8 cellular contexts compared by ENCODE assay signal in the genomic region with DNA sequence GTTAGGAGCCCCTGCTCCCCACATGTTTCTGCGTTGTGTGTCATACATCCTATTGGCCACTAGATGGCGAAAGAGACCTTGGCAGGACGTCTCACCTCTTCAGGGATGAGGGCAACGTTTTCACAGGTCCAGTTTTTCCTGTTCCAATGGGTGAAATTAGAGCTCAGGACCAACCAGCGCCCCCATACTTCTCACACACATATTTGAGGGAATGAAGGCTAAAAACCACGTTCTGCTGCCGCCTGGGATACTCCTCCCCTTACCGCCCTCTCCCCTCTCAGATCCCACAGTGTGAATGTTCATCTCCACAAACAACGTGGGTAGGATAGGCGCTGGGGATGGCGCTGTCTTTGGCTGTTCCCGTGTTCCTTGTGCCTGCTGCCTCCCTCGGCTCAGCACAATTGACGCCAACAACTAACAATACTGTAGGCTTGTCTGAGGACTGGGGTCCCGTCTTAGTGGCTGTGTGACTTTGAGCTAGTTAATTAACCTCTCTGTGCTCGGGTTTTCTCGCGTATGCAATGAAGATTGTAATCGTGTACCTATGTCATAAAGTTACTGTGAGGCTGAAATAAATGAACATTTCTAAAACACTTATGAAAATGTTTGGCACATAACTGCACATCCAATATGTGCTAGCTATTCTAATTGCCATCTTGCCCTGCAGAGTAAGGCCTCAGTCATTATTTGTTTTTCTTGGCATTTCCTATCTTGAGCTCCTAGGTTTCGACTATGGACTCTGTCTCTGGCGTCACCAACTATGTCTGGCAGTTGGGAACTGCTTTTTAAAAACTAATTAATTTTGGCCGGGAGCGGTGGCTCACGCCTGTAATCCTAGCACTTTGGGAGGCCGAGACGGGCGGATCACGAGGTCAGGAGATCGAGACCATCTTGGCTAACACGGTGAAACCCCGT.
DNase-seq lines count a peak whose midpoint lies in the region; ATAC-seq and TF ChIP-seq lines count a peak whose summit lies in the region.

No MANE protein-coding gene starts in this region.

- peak overlapping the region in 1 of 3 experiments; percentile 24 for H3K4me3 Mint-ChIP-seq in nephron

- no peak for TF ChIP-seq POLR2A in esophagus squamous epithelium (IDR thresholded peaks at IDR 0.05)

- TF ChIP-seq CTCF in WI38 (IDR thresholded peaks at IDR 0.05; ENCODE audit: low read depth, low read length) (peak; percentile 83), esophagus squamous epithelium (IDR thresholded peaks at IDR 0.05) (peak; percentile 51 to 93 (median 78)), nephron (IDR thresholded peaks at IDR 0.05; ENCODE audit: unreplicated experiment in 3 of 3) (peak; percentile 87 to 90 (median 89))

- ATAC-seq in HG02588 (IDR thresholded peaks at IDR 0.05; ENCODE audit: unreplicated experiment): peak; percentile 70

- H3K4me3 ChIP-seq in WI38 (ENCODE audit: low read depth, low read length) (no peak overlapping the region), esophagus squamous epithelium (no peak overlapping the region)

- H3K27ac Mint-ChIP-seq in nephron: peak overlapping the region in 1 of 3 experiments; percentile 34

- no peaks in the 10 kb centered on the region for H3K27me3 ChIP-seq in esophagus squamous epithelium

- H3K27ac ChIP-seq in esophagus squamous epithelium: no peak overlapping the region

- peaks cover 0 to 6% (median 0%) of the 10 kb centered on the region in 3 donors for H3K4me1 ChIP-seq in esophagus squamous epithelium

- H3K9me3 Mint-ChIP-seq in nephron: no peaks in the 10 kb centered on the region

- intact Hi-C loops in esophagus squamous epithelium (cut with DNase I): no loop called here

- peaks cover 7% of the 10 kb centered on the region for H3K4me1 Mint-ChIP-seq in nephron

- peak; percentile 64 for DNase-seq in AG08395 (ENCODE audit: low spot score)
- peak; percentile 37 for DNase-seq in GDM1 (lab: John Stamatoyannopoulos, UW)
- DNase-seq in NCI-H146 treated with DMSO at 0.1 percent for 48 hours (lab: John Stamatoyannopoulos, UW; ENCODE audit: unreplicated experiment): peak; percentile 49
- DNase-seq in esophagus squamous epithelium (lab: John Stamatoyannopoulos, UW): no peak
- DNase-seq in NK-92 (lab: John Stamatoyannopoulos, UW; ENCODE audit: unreplicated experiment): no peak

- H3K36me3 Mint-ChIP-seq in nephron (ENCODE audit: low read depth): no peaks in the 10 kb centered on the region

- H3K27me3 Mint-ChIP-seq in nephron (ENCODE audit: low read depth): peaks cover 3% of the 10 kb centered on the region

- 46 to 62% methylated on average over 15 to 31 of the region's 31 CpGs for WGBS in esophagus squamous epithelium, 2 donors

- no peaks in the 10 kb centered on the region for H3K36me3 ChIP-seq in esophagus squamous epithelium

- no peaks in the 10 kb centered on the region for H3K9me3 ChIP-seq in esophagus squamous epithelium

Comparison
In these comparisons a context has a peak if more than half of its experiments do, and no peak if none do; other contexts are left out.
1. DNase-seq: peak in AG08395 (single experiment), GDM1 (single experiment) and NCI-H146 treated with DMSO at 0.1 percent for 48 hours (single experiment); none in esophagus squamous epithelium (single experiment) and NK-92 (single experiment).
2. Peak in every context shown above with its lines, with median percentiles within 50 percentile points of each other: CTCF ChIP-seq.